Comparison of ENCODE assay signal across 8 cellular contexts in genomic region chr7:47088329-47089067, GRCh38.
DNase-seq lines count a peak whose midpoint lies in the region; ATAC-seq lines count a peak whose summit lies in the region.

No MANE protein-coding gene starts in this region.

- no peak overlapping the region for H3K4me3 ChIP-seq in CD4-positive, alpha-beta memory T cell (ENCODE audit: low read length in 2 of 2)

- no peaks in the 10 kb centered on the region for H3K36me3 Mint-ChIP-seq in CD4-positive, alpha-beta memory T cell
- H3K36me3 Mint-ChIP-seq in stimulated activated effector memory CD8-positive, alpha-beta T cell treated with anti-CD3 and anti-CD28 coated beads, Interleukin-12 subunit alpha, Interleukin-12 subunit beta, amount 100 ng/mL, for 72 hours, result no peaks in the 10 kb centered on the region

- peak; percentile 86 for ATAC-seq in GM18502 (IDR thresholded peaks at IDR 0.05; ENCODE audit: poor library complexity, unreplicated experiment)
- ATAC-seq in HG03103 (IDR thresholded peaks at IDR 0.05; ENCODE audit: low read depth, unreplicated experiment), result peak; percentile 78
- peak; percentile 47 for ATAC-seq in stimulated activated effector memory CD8-positive, alpha-beta T cell treated with anti-CD3 and anti-CD28 coated beads, Interleukin-12 subunit alpha, Interleukin-12 subunit beta, amount 100 ng/mL, for 72 hours

- peak; percentile 2 to 36 (median 5) for DNase-seq in CD4-positive, alpha-beta memory T cell
- peak; percentile 76 for DNase-seq in NCI-H82 (lab: John Stamatoyannopoulos, UW)
- peak; percentile 25 for DNase-seq in brain pericyte (ENCODE audit: low read depth, low spot score)
- peak; percentile 64 for DNase-seq in iris pigment epithelial cell (ENCODE audit: low read depth)
- DNase-seq in stimulated activated effector memory CD8-positive, alpha-beta T cell treated with anti-CD3 and anti-CD28 coated beads, Interleukin-12 subunit alpha, Interleukin-12 subunit beta, amount 100 ng/mL, for 72 hours (ENCODE audit: low spot score in 2 of 2), result no peak
- DNase-seq in NCI-H1048 (lab: John Stamatoyannopoulos, UW), result no peak

- H3K36me3 ChIP-seq in CD4-positive, alpha-beta memory T cell (ENCODE audit: insufficient read depth, low read length), result no peaks in the 10 kb centered on the region

- H3K27ac ChIP-seq in CD4-positive, alpha-beta memory T cell (ENCODE audit: low read depth, low read length), result no peak overlapping the region

- POLR2A ChIA-PET in CD4-positive, alpha-beta memory T cell (lab: Charles Lee; ENCODE audit: partially characterized antibody), result no interaction called here

- H3K4me1 Mint-ChIP-seq in CD4-positive, alpha-beta memory T cell, result no peaks in the 10 kb centered on the region
- no peaks in the 10 kb centered on the region for H3K4me1 Mint-ChIP-seq in stimulated activated effector memory CD8-positive, alpha-beta T cell treated with anti-CD3 and anti-CD28 coated beads, Interleukin-12 subunit alpha, Interleukin-12 subunit beta, amount 100 ng/mL, for 72 hours

- H3K9me3 ChIP-seq in CD4-positive, alpha-beta memory T cell (ENCODE audit: control insufficient read depth in 1 of 2, low read length in 2 of 2), result no peaks in the 10 kb centered on the region

- H3K4me1 ChIP-seq in CD4-positive, alpha-beta memory T cell (ENCODE audit: insufficient read depth, low read length), result no peaks in the 10 kb centered on the region

- no peak overlapping the region for H3K4me3 Mint-ChIP-seq in CD4-positive, alpha-beta memory T cell
- H3K4me3 Mint-ChIP-seq in stimulated activated effector memory CD8-positive, alpha-beta T cell treated with anti-CD3 and anti-CD28 coated beads, Interleukin-12 subunit alpha, Interleukin-12 subunit beta, amount 100 ng/mL, for 72 hours, result no peak overlapping the region

- peaks cover 0 to 1% of the 10 kb centered on the region in 2 donors for H3K27me3 Mint-ChIP-seq in CD4-positive, alpha-beta memory T cell

- no peaks in the 10 kb centered on the region for H3K27me3 ChIP-seq in CD4-positive, alpha-beta memory T cell (ENCODE audit: insufficient read depth, low read length)

- intact Hi-C loops in CD4-positive, alpha-beta memory T cell (cut with micrococcal nuclease), result loop anchor here (1.0 kb wide), 2 partner anchors 1166 to 1171 kb away; no protein-coding TSS in a partner anchor

- H3K9me3 Mint-ChIP-seq in CD4-positive, alpha-beta memory T cell, result no peaks in the 10 kb centered on the region
- H3K9me3 Mint-ChIP-seq in stimulated activated effector memory CD8-positive, alpha-beta T cell treated with anti-CD3 and anti-CD28 coated beads, Interleukin-12 subunit alpha, Interleukin-12 subunit beta, amount 100 ng/mL, for 72 hours, result peaks cover 2% of the 10 kb centered on the region

- peak overlapping the region in 1 of 7 donors; percentile 33 for H3K27ac Mint-ChIP-seq in CD4-positive, alpha-beta memory T cell
- H3K27ac Mint-ChIP-seq in stimulated activated effector memory CD8-positive, alpha-beta T cell treated with anti-CD3 and anti-CD28 coated beads, Interleukin-12 subunit alpha, Interleukin-12 subunit beta, amount 100 ng/mL, for 72 hours, result no peak overlapping the region

- CTCF ChIA-PET in CD4-positive, alpha-beta memory T cell (lab: Charles Lee; ENCODE audit: partially characterized antibody), result interaction anchor here (0.7 to 2.0 kb wide), 6 partner anchors 9 to 1196 kb away, joined by 3 to 12 read pairs (median 5); no protein-coding TSS in a partner anchor

Comparison
In these comparisons a context has a peak if more than half of its experiments do, and no peak if none do; other contexts are left out.
1. DNase-seq: peak in CD4-positive, alpha-beta memory T cell (5 of 5), NCI-H82 (single experiment), brain pericyte (single experiment) and iris pigment epithelial cell (single experiment); none in stimulated activated effector memory CD8-positive, alpha-beta T cell treated with anti-CD3 and anti-CD28 coated beads, Interleukin-12 subunit alpha, Interleukin-12 subunit beta, amount 100 ng/mL, for 72 hours (0 of 2) and NCI-H1048 (single experiment).
2. Peak in every context shown above with its lines, with median percentiles within 50 percentile points of each other: ATAC-seq.